In the genomic region with DNA sequence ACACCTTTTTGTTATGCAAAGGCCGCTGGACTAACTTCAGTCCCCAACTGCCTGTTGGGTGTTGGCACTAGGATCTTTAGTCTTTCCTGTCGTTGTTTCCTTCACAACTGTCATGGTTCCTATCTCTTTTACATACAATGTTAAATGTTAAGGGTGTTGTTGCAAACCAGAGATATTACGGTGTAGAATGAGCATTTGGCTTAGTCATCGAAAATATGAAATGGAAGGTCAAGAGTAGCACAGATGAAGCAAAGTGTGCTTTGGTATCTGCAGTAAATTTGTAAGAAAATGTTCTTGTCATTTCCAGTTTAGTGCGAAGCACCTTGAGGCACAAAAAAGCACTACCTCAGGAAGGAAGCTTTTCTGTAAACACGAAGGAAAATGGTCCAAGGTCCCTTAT, we compare ENCODE assay signal across 7 cellular contexts.
"Had no signal": no experiment of that assay in that cellular context is flagged by ENCODE, and none has a peak within 500 bp of the region (broad histone marks: within the 10 kb centered on the region; RNA-seq: fewer than 3 reads in every experiment).

No MANE protein-coding gene starts in this region.

- H3K27ac Mint-ChIP-seq: IgD-negative memory B cell had no signal

- H3K4me3 ChIP-seq: K562 had no signal

- H3K36me3 Mint-ChIP-seq: IgD-negative memory B cell had no signal

- ATAC-seq: K562 had no signal

- H3K4me1 Mint-ChIP-seq: IgD-negative memory B cell had no signal

- H3K4me3 Mint-ChIP-seq: IgD-negative memory B cell had no signal

- H3K27ac ChIP-seq: HL-60, KMS-11 had no signal

- DNase-seq: IMR-90, KBM-7, KG1 had no signal

- FAIRE-seq: K562 had no signal

- H3K9ac ChIP-seq: KMS-11 had no signal

- H3K27me3 Mint-ChIP-seq: IgD-negative memory B cell had no signal

- H3K4me2 ChIP-seq: KMS-11 had no signal
